Comparison of ENCODE assay signal across 13 cellular contexts in the genomic region with DNA sequence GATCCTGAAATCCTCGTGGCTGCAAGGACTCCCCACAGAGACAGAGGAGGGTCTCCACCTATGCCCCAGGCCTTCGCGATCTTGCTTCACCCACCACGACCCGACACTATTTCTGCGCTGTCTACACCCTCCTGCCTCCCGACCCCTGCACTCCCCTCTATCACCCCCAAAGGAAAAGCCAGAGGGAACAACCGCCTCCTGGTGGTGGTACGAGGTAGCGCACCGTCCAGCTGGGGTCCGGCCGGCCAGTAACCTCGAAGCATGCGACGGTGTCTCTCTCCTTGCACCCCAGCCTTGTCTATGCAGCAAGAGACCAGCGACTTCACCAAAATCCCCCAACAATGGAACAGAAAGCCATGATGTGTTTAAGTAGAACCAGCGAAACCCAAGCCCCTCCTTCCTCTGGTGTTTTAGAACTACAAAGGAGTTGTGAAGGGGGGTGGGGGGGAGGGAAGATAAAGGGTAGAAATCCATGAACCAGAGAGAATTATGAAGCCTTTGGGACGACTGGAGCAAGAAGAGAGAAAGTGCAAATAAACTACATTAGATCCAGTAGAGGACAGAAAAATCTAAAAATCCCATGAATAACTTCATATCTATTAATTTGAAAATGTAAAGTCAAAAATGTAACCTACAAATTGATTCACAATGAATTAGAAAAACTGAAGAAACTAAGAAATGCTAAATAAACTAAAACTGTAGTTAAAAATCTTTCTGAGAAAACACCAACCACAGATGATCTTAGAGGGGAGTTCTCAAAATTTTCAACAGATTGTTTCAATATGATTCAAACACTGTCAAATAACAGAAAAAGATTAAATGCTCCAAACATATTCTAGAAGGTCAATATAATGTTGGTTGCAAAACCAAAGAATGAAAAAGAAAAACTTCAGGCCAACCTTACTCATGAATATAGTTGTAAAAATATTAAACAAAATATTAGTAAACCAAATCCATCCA.
A peak's percentile ranks its signal among the peaks of the same experiment; 100 is the strongest.
DNase-seq lines count a peak whose midpoint lies in the region; ATAC-seq and TF ChIP-seq lines count a peak whose summit lies in the region.
"Had no signal": no experiment of that assay in that cellular context is flagged by ENCODE, and none has a peak within 500 bp of the region (broad histone marks: within the 10 kb centered on the region; RNA-seq: fewer than 3 reads in every experiment).

No MANE protein-coding gene starts in this region.

- 75 to 84% (median 77%) methylated on average over 19 of the region's 19 CpGs for WGBS in heart left ventricle, 4 donors

- no peaks in the 10 kb centered on the region; the same call in 1 of the 2 replicates for H4K20me1 ChIP-seq in PC-9 (ENCODE audit: insufficient read depth)

- no peak overlapping the region for H3K4me2 ChIP-seq in PC-9

- H3K79me2 ChIP-seq in PC-9 (ENCODE audit: low read depth), result no peaks in the 10 kb centered on the region

- H3K9me2 ChIP-seq in PC-9 (ENCODE audit: insufficient read depth), result no peaks in the 10 kb centered on the region

- POLR2A ChIA-PET in PC-9 (lab: Charles Lee; ENCODE audit: unreplicated experiment), result no interaction called here

- no TSS peak for BruUV-seq in PC-9 (replicated peaks; lab: Mats Ljungman, UMichigan)

- no peak for TF ChIP-seq POLR2A in heart left ventricle (IDR thresholded peaks at IDR 0.05)

- H3K9me3 ChIP-seq in cardiac muscle cell (ENCODE audit: low read depth) (no peaks in the 10 kb centered on the region), heart left ventricle (no peaks in the 10 kb centered on the region), PC-9 (ENCODE audit: insufficient read depth, low read depth) (no peaks in the 10 kb centered on the region; the same call in 1 of the 2 replicates)
- H3K9me3 ChIP-seq: stomach had no signal

- H3K36me3 ChIP-seq in cardiac muscle cell (peaks cover 3% of the 10 kb centered on the region), heart left ventricle (peaks cover 0 to 14% (median 8%) of the 10 kb centered on the region in 9 donors), PC-9 (ENCODE audit: low read depth) (no peaks in the 10 kb centered on the region)

- CTCF ChIA-PET in PC-9 (lab: Charles Lee), result no interaction called here

- ATAC-seq in heart left ventricle, result no peak
- no peak for ATAC-seq in HG02759 (IDR thresholded peaks at IDR 0.05; ENCODE audit: unreplicated experiment)
- ATAC-seq: T-helper 17 cell had no signal

- DNase-seq in cardiac muscle cell (ENCODE audit: low read depth in 1 of 2, low spot score in 1 of 2) (no peak), heart left ventricle (no peak), PC-9 (no peak), fibroblast of the aortic adventitia (ENCODE audit: low read depth) (no peak), EL (no peak), SHP77 (lab: John Stamatoyannopoulos, UW) (no peak)
- DNase-seq: activated T-cell treated with anti-CD3 and anti-CD28 coated beads, Interleukin-2, amount 50 U/mL, for 24 hours; C1 segment of cervical spinal cord; NCI-H524 treated with DMSO at 0.1 percent for 48 hours; stomach; T-helper 17 cell had no signal

- peak; percentile 53 for TF ChIP-seq CTCF in cardiac muscle cell (IDR thresholded peaks at IDR 0.05; ENCODE audit: low read depth, low read length)
- TF ChIP-seq CTCF in heart left ventricle (IDR thresholded peaks at IDR 0.05), result peak in 4 of 12 donors; percentile 15 to 38 (median 28)
- TF ChIP-seq CTCF in PC-9 (conservative IDR thresholded peaks at IDR 0.05), result peak; percentile 47
- peak; percentile 70 for TF ChIP-seq CTCF in fibroblast of the aortic adventitia (IDR thresholded peaks at IDR 0.05; ENCODE audit: insufficient read depth, low read length)

- H3F3A ChIP-seq in PC-9 (ENCODE audit: insufficient read depth, low read depth), result no peaks in the 10 kb centered on the region; the same call in 1 of the 2 replicates

- intact Hi-C loops in heart left ventricle (cut with DNase I) (no loop called here), PC-9 (cut with micrococcal nuclease; ENCODE audit: unreplicated experiment) (no loop called here)

- H3K4me1 ChIP-seq in cardiac muscle cell (ENCODE audit: low read depth) (peaks cover 18% of the 10 kb centered on the region), heart left ventricle (peaks cover 0 to 16% (median 4%) of the 10 kb centered on the region in 12 donors), PC-9 (replicated peaks; ENCODE audit: insufficient read depth) (no peaks in the 10 kb centered on the region; the same call in 1 of the 2 replicates)

- H3K4me3 ChIP-seq in cardiac muscle cell, result no peak overlapping the region
- no peak overlapping the region for H3K4me3 ChIP-seq in heart left ventricle
- H3K4me3 ChIP-seq in PC-9, result no peak overlapping the region
- no peak overlapping the region for H3K4me3 ChIP-seq in fibroblast of the aortic adventitia (ENCODE audit: low read depth, low read length)
- H3K4me3 ChIP-seq: stomach had no signal

- H3K27me3 ChIP-seq in cardiac muscle cell (no peaks in the 10 kb centered on the region), heart left ventricle (no peaks in the 10 kb centered on the region), PC-9 (ENCODE audit: insufficient read depth, low read depth) (no peaks in the 10 kb centered on the region)
- H3K27me3 ChIP-seq: stomach had no signal

- H3K27ac ChIP-seq in cardiac muscle cell, result no peak overlapping the region
- no peak overlapping the region for H3K27ac ChIP-seq in heart left ventricle
- H3K27ac ChIP-seq in PC-9, result no peak overlapping the region
- peak overlapping the region; percentile 27 for H3K27ac ChIP-seq in temporal lobe (ENCODE audit: low read depth, low read length)
- H3K27ac ChIP-seq: stomach had no signal

- H2AFZ ChIP-seq in PC-9, result no peak overlapping the region
